12 cellular contexts compared by ENCODE assay signal in genomic region chr20:54174452-54175175, GRCh38. TPM values are rescaled to one million over a fixed set of nuclear protein-coding genes. Genes with fewer than 3 reads are reported as not detected.
A peak's percentile ranks its signal among the peaks of the same experiment; 100 is the strongest.
DNase-seq lines count a peak whose midpoint lies in the region; ATAC-seq and TF ChIP-seq lines count a peak whose summit lies in the region.
"Had no signal": no experiment of that assay in that cellular context is flagged by ENCODE, and none has a peak within 500 bp of the region (broad histone marks: within the 10 kb centered on the region; RNA-seq: fewer than 3 reads in every experiment).

No MANE protein-coding gene starts in this region.

- H3K4me1 Mint-ChIP-seq in CD8-positive, alpha-beta T cell (ENCODE audit: low read depth), result peaks cover 22% of the 10 kb centered on the region
- peaks cover 31% of the 10 kb centered on the region for H3K4me1 Mint-ChIP-seq in mesothelial cell of epicardium

- no peak overlapping the region for H3K27ac Mint-ChIP-seq in CD8-positive, alpha-beta T cell
- H3K27ac Mint-ChIP-seq in mesothelial cell of epicardium, result no peak overlapping the region

- H3K36me3 Mint-ChIP-seq in CD8-positive, alpha-beta T cell, result no peaks in the 10 kb centered on the region
- no peaks in the 10 kb centered on the region for H3K36me3 Mint-ChIP-seq in mesothelial cell of epicardium

- H3K9me3 ChIP-seq in CD8-positive, alpha-beta T cell (ENCODE audit: low read length), result no peaks in the 10 kb centered on the region
- no peaks in the 10 kb centered on the region for H3K9me3 ChIP-seq in HUES48 (ENCODE audit: control insufficient read depth, insufficient read depth, low read length)
- H3K9me3 ChIP-seq: heart left ventricle, prostate gland had no signal

- no peak overlapping the region for H3K9ac ChIP-seq in HUES48 (ENCODE audit: low read depth, low read length)

- ATAC-seq in CD8-positive, alpha-beta T cell, result no peak
- ATAC-seq in GM21367 (IDR thresholded peaks at IDR 0.05; ENCODE audit: unreplicated experiment), result no peak

- peak overlapping the region; percentile 47 for H3K4me3 Mint-ChIP-seq in CD8-positive, alpha-beta T cell
- H3K4me3 Mint-ChIP-seq in mesothelial cell of epicardium, result peak overlapping the region; percentile 65

- H3K9me3 Mint-ChIP-seq in CD8-positive, alpha-beta T cell, result no peaks in the 10 kb centered on the region
- H3K9me3 Mint-ChIP-seq in mesothelial cell of epicardium, result no peaks in the 10 kb centered on the region

- in situ Hi-C loops in ACHN (cut with HindIII; ENCODE audit: low pct_ligation_motif_present, low pct_unique_long_range_greater_than_20kb, low sequenced_read_pairs), result no loop called here

- H3K4me1 ChIP-seq in CD8-positive, alpha-beta T cell (ENCODE audit: insufficient read depth, low read length), result peaks cover 23% of the 10 kb centered on the region
- H3K4me1 ChIP-seq in HUES48 (ENCODE audit: control insufficient read depth, insufficient read depth, low read length), result peaks cover 16% of the 10 kb centered on the region

- POLR2A ChIA-PET in CD8-positive, alpha-beta T cell (lab: Charles Lee), result no interaction called here

- no peaks in the 10 kb centered on the region for H3K36me3 ChIP-seq in CD8-positive, alpha-beta T cell (ENCODE audit: insufficient read depth, low read length)
- no peaks in the 10 kb centered on the region for H3K36me3 ChIP-seq in HUES48 (ENCODE audit: control insufficient read depth, insufficient read depth, low read length)
- H3K36me3 ChIP-seq: heart left ventricle, prostate gland had no signal

- peaks cover 72% of the 10 kb centered on the region for H3K27me3 Mint-ChIP-seq in CD8-positive, alpha-beta T cell (ENCODE audit: low read depth)
- H3K27me3 Mint-ChIP-seq in mesothelial cell of epicardium (ENCODE audit: low read depth), result peaks cover 52% of the 10 kb centered on the region

- H3K27me3 ChIP-seq in CD8-positive, alpha-beta T cell (ENCODE audit: insufficient read depth, low read length), result peaks cover 15% of the 10 kb centered on the region
- H3K27me3 ChIP-seq in HUES48 (ENCODE audit: control insufficient read depth, insufficient read depth, low read length), result peaks cover 58% of the 10 kb centered on the region

- CTCF ChIA-PET in CD8-positive, alpha-beta T cell (lab: Charles Lee), result interaction anchor here (1.3 kb wide), 1 partner anchor 25 kb away, joined by 6 read pairs; no protein-coding TSS in a partner anchor

- H3K27ac ChIP-seq in CD8-positive, alpha-beta T cell (ENCODE audit: low read depth, low read length), result no peak overlapping the region
- H3K27ac ChIP-seq in HUES48 (ENCODE audit: low read depth, low read length), result no peak overlapping the region
- H3K27ac ChIP-seq: heart left ventricle, prostate gland had no signal

- H3K4me3 ChIP-seq in CD8-positive, alpha-beta T cell (ENCODE audit: low read depth, low read length), result peak overlapping the region; percentile 23
- H3K4me3 ChIP-seq in HUES48 (ENCODE audit: low read depth, low read length) (peak overlapping the region; percentile 48), cardiac fibroblast (replicated peaks in 1 of 2; ENCODE audit: low read depth in 2 of 2, low read length in 2 of 2) (peak overlapping the region in 1 of 2 donors; percentile 14)
- H3K4me3 ChIP-seq: prostate gland had no signal

- intact Hi-C loops in CD8-positive, alpha-beta T cell (cut with DNase I, micrococcal nuclease), result no loop called here

- no peak for TF ChIP-seq CTCF in CD8-positive, alpha-beta T cell (IDR thresholded peaks at IDR 0.05)
- TF ChIP-seq CTCF in cardiac fibroblast (IDR thresholded peaks at IDR 0.05; ENCODE audit: low read depth, low read length), result no peak
- no peak for TF ChIP-seq CTCF in mesothelial cell of epicardium (IDR thresholded peaks at IDR 0.05; ENCODE audit: unreplicated experiment)

- no peak for DNase-seq in CD8-positive, alpha-beta T cell
- DNase-seq in cardiac fibroblast (ENCODE audit: low read depth in 2 of 2), result peak; percentile 12 to 20
- DNase-seq in mesothelial cell of epicardium (ENCODE audit: low spot score in 2 of 2, unreplicated experiment in 2 of 2), result no peak
- DNase-seq in cerebellar cortex (ENCODE audit: low spot score), result no peak
- no peak for DNase-seq in ACHN
- no peak for DNase-seq in NCI-H446 (lab: John Stamatoyannopoulos, UW)
- DNase-seq: GDM1, heart left ventricle, NCI-H1417 treated with DMSO at 0.1 percent for 48 hours had no signal

RNA-seq across cellular contexts. Expression of gene CYP24A1, which starts 0.8 kb away (rescaled TPM):
- total RNA-seq in CD8-positive, alpha-beta T cell, result not detected
- total RNA-seq in mesothelial cell of epicardium, result 21.3 to 25.3 TPM (median 23.6 TPM) in 3 replicates
- total RNA-seq: heart left ventricle had no signal

RNA-seq across cellular contexts. Expression of gene PFDN4, which starts 33.3 kb away (rescaled TPM):
- total RNA-seq in CD8-positive, alpha-beta T cell, result 10 to 100 TPM; 19.2 to 20.2 TPM
- total RNA-seq in mesothelial cell of epicardium, result 25.8 to 26.8 TPM (median 26.0 TPM) in 3 replicates

Comparison
In these comparisons a context has a peak if more than half of its experiments do, and no peak if none do; other contexts are left out.
1. DNase-seq: peak in cardiac fibroblast (2 of 2); none in CD8-positive, alpha-beta T cell (0 of 7), mesothelial cell of epicardium (0 of 2), cerebellar cortex (single experiment), ACHN (single experiment) and NCI-H446 (0 of 2).
2. RNA of gene CYP24A1, which starts 0.8 kb away (total RNA-seq): 21.3 to 25.3 TPM in mesothelial cell of epicardium; not detected in CD8-positive, alpha-beta T cell; every median in the first group is over 10 times any median in the second.